ENCODE assay signal across 16 cellular contexts in genomic region chr6:161342039-161342438, GRCh38.
DNase-seq lines count a peak whose midpoint lies in the region; ATAC-seq, FAIRE-seq and TF ChIP-seq lines count a peak whose summit lies in the region.
"Had no signal": no experiment of that assay in that cellular context is flagged by ENCODE, and none has a peak within 500 bp of the region (broad histone marks: within the 10 kb centered on the region; RNA-seq: fewer than 3 reads in every experiment).

No MANE protein-coding gene starts in this region.

- intact Hi-C loops in HepG2 (cut with micrococcal nuclease; ENCODE audit: unreplicated experiment), result no loop called here
- intact Hi-C loops in pancreas (cut with DNase I), result no loop called here
- intact Hi-C loops in testis (cut with DNase I; ENCODE audit: low total_unique reads), result no loop called here

- no peak for TF ChIP-seq RAD21 in HepG2 (CRISPR knock-in tag; IDR thresholded peaks at IDR 0.05)

- POLR2A ChIA-PET in HepG2 (lab: Yijun Ruan, JAX), result no interaction called here

- H3K9me3 ChIP-seq in adipocyte (ENCODE audit: control insufficient read depth, low read length) (no peaks in the 10 kb centered on the region), HepG2 (ENCODE audit: low read length) (no peaks in the 10 kb centered on the region), pancreas (no peaks in the 10 kb centered on the region), testis (no peaks in the 10 kb centered on the region)
- H3K9me3 ChIP-seq: Caco-2 had no signal

- CTCF ChIA-PET in HepG2 (lab: Yijun Ruan, JAX; ENCODE audit: low intra/inter-chr PET ratio, low total read pairs), result no interaction called here

- H3K9ac ChIP-seq in adipocyte (ENCODE audit: low read length) (no peak overlapping the region), HepG2 (ENCODE audit: insufficient read depth, low read depth, low read length) (no peak overlapping the region)
- H3K9ac ChIP-seq: BLaER1, GM23248 had no signal

- BruUV-seq in HepG2 (replicated peaks; lab: Mats Ljungman, UMichigan), result no TSS peak

- H3K27ac ChIP-seq in HepG2 (ENCODE audit: extremely low read length, insufficient read depth, low read length) (no peak overlapping the region), pancreas (peak overlapping the region in 1 of 4 donors; percentile 12), testis (no peak overlapping the region)
- H3K27ac ChIP-seq: BLaER1, GM23248 had no signal

- WGBS in HepG2 (ENCODE audit: low lambda C conversion rate), result 7% methylated on average over 3 of the region's 3 CpGs
- WGBS in pancreas, 2 donors, result 19 to 24% methylated on average over 3 of the region's 3 CpGs
- WGBS in testis, 2 donors, result 80% methylated on average over 3 of the region's 3 CpGs

- no peaks in the 10 kb centered on the region for H3K79me2 ChIP-seq in HepG2 (ENCODE audit: insufficient read depth, low read length)

- no peak overlapping the region for H3K4me2 ChIP-seq in HepG2 (ENCODE audit: low read depth, low read length)
- H3K4me2 ChIP-seq: BLaER1 had no signal

- FAIRE-seq in HepG2 (lab: Jason Lieb, UNC), result no peak
- FAIRE-seq in pancreas (lab: Jason Lieb, UNC), result no peak
- FAIRE-seq in D721Med (lab: Jason Lieb, UNC), result no peak
- FAIRE-seq: H54 had no signal

- H3K4me3 ChIP-seq in adipocyte (ENCODE audit: low read length) (no peak overlapping the region), HepG2 (replicated peaks in 1 of 3; ENCODE audit: insufficient read depth in 1 of 3, low read depth in 2 of 3, low read length in 3 of 3) (no peak overlapping the region), pancreas (no peak overlapping the region), testis (no peak overlapping the region)
- H3K4me3 ChIP-seq: BLaER1, GM23248 had no signal

- DNase-seq in HT-29 (ENCODE audit: low spot score) (peak; percentile 12), adipocyte (ENCODE audit: low read depth) (peak; percentile 21), HepG2 (ENCODE audit: low spot score) (peak; percentile 10), pancreas (no peak), D721Med (ENCODE audit: insufficient read length, low spot score) (no peak), testis (no peak)
- DNase-seq: 8988T; AML-193; CD8-positive, alpha-beta memory T cell; DMS53; GM23248 had no signal

- TF ChIP-seq CTCF in HepG2 (CRISPR knock-in tag; IDR thresholded peaks at IDR 0.05) (no peak), pancreas (IDR thresholded peaks at IDR 0.05) (no peak), D721Med (IDR thresholded peaks at IDR 0.05; ENCODE audit: insufficient read depth, missing control alignments) (no peak), testis (IDR thresholded peaks at IDR 0.05) (no peak)

- H3K36me3 ChIP-seq in adipocyte (ENCODE audit: control insufficient read depth, insufficient read depth, low read length, severe bottlenecking) (no peaks in the 10 kb centered on the region), HepG2 (replicated peaks in 1 of 2; ENCODE audit: control insufficient read depth in 1 of 2, insufficient read depth in 2 of 2, low read length in 2 of 2) (no peaks in the 10 kb centered on the region), pancreas (no peaks in the 10 kb centered on the region), testis (ENCODE audit: low read depth, missing control alignments) (no peaks in the 10 kb centered on the region)
- H3K36me3 ChIP-seq: BLaER1 had no signal

- no peak overlapping the region for H2AFZ ChIP-seq in HepG2 (ENCODE audit: low read length)
- H2AFZ ChIP-seq: GM23248 had no signal

- no peak for TF ChIP-seq EP300 in HepG2 (IDR thresholded peaks at IDR 0.05; ENCODE audit: low read depth in 2 of 2, low read length in 2 of 2)
- no peak for TF ChIP-seq EP300 in HepG2 (CRISPR knock-in tag; IDR thresholded peaks at IDR 0.05; ENCODE audit: borderline replicate concordance)

- in situ Hi-C loops in HepG2 (cut with HindIII; ENCODE audit: extremely low pct_ligation_motif_present, low pct_unique_long_range_greater_than_20kb), result no loop called here

- TF ChIP-seq POLR2A in HepG2 (IDR thresholded peaks at IDR 0.05; ENCODE audit: insufficient read depth in 1 of 2, low read depth in 2 of 2, low read length in 2 of 2), result no peak
- no peak for TF ChIP-seq POLR2A in testis (IDR thresholded peaks at IDR 0.05)

- no peaks in the 10 kb centered on the region for H4K20me1 ChIP-seq in HepG2 (ENCODE audit: insufficient read depth, low read length)
- H4K20me1 ChIP-seq: BLaER1 had no signal

- H3K4me1 ChIP-seq in adipocyte (ENCODE audit: control insufficient read depth, insufficient read depth, low read length), result no peaks in the 10 kb centered on the region
- no peaks in the 10 kb centered on the region for H3K4me1 ChIP-seq in HepG2 (ENCODE audit: insufficient read depth, low read length)
- H3K4me1 ChIP-seq in pancreas, result peaks cover 0 to 11% (median 0%) of the 10 kb centered on the region in 3 donors
- no peaks in the 10 kb centered on the region for H3K4me1 ChIP-seq in testis
- H3K4me1 ChIP-seq: BLaER1 had no signal

- no peak for ATAC-seq in HepG2
- ATAC-seq in pancreas, result peak; percentile 41 to 56 (median 48)
- ATAC-seq in GM19463 (IDR thresholded peaks at IDR 0.05; ENCODE audit: unreplicated experiment), result no peak
- ATAC-seq: HCT116 had no signal

- H3K27me3 ChIP-seq in adipocyte (replicated peaks; ENCODE audit: control insufficient read depth, insufficient read depth, low read length) (no peaks in the 10 kb centered on the region), HepG2 (ENCODE audit: control insufficient read depth in 1 of 2, insufficient read depth in 2 of 2, low read length in 2 of 2) (0 out of 5 replicates have a peak, but pooled peaks cover 0 to under 1% of the 10 kb centered on the region in 2 experiments), pancreas (no peaks in the 10 kb centered on the region), testis (no peaks in the 10 kb centered on the region)
- H3K27me3 ChIP-seq: BLaER1 had no signal

TF ChIP-seq in HepG2, 621 proteins besides CTCF, POLR2A, EP300 and RAD21:
- TF ChIP-seq PAX8 (CRISPR knock-in tag; IDR thresholded peaks at IDR 0.05; ENCODE audit: borderline replicate concordance) (no peak), BRD4 (CRISPR knock-in tag; IDR thresholded peaks at IDR 0.05) (no peak), FOXA1 (IDR thresholded peaks at IDR 0.05) (no peak), FOXA1 (CRISPR knock-in tag; IDR thresholded peaks at IDR 0.05) (no peak), RNF219 (CRISPR knock-in tag; IDR thresholded peaks at IDR 0.05) (no peak), PPARG (CRISPR knock-in tag; conservative IDR thresholded peaks at IDR 0.05) (no peak), ZNF331 (CRISPR knock-in tag; IDR thresholded peaks at IDR 0.05) (no peak), ZBTB21 (CRISPR knock-in tag; IDR thresholded peaks at IDR 0.05) (no peak), ZZZ3 (CRISPR knock-in tag; IDR thresholded peaks at IDR 0.05; ENCODE audit: borderline replicate concordance) (no peak), PAF1 (CRISPR knock-in tag; IDR thresholded peaks at IDR 0.05) (no peak), ZSCAN25 (CRISPR knock-in tag; IDR thresholded peaks at IDR 0.05) (no peak)
- TF ChIP-seq, protein P1, sequence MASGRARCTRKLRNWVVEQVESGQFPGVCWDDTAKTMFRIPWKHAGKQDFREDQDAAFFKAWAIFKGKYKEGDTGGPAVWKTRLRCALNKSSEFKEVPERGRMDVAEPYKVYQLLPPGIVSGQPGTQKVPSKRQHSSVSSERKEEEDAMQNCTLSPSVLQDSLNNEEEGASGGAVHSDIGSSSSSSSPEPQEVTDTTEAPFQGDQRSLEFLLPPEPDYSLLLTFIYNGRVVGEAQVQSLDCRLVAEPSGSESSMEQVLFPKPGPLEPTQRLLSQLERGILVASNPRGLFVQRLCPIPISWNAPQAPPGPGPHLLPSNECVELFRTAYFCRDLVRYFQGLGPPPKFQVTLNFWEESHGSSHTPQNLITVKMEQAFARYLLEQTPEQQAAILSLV (CRISPR knock-in tag; IDR thresholded peaks at IDR 0.05; ENCODE audit: borderline replicate concordance), result no peak
- TF ChIP-seq, protein P2, sequence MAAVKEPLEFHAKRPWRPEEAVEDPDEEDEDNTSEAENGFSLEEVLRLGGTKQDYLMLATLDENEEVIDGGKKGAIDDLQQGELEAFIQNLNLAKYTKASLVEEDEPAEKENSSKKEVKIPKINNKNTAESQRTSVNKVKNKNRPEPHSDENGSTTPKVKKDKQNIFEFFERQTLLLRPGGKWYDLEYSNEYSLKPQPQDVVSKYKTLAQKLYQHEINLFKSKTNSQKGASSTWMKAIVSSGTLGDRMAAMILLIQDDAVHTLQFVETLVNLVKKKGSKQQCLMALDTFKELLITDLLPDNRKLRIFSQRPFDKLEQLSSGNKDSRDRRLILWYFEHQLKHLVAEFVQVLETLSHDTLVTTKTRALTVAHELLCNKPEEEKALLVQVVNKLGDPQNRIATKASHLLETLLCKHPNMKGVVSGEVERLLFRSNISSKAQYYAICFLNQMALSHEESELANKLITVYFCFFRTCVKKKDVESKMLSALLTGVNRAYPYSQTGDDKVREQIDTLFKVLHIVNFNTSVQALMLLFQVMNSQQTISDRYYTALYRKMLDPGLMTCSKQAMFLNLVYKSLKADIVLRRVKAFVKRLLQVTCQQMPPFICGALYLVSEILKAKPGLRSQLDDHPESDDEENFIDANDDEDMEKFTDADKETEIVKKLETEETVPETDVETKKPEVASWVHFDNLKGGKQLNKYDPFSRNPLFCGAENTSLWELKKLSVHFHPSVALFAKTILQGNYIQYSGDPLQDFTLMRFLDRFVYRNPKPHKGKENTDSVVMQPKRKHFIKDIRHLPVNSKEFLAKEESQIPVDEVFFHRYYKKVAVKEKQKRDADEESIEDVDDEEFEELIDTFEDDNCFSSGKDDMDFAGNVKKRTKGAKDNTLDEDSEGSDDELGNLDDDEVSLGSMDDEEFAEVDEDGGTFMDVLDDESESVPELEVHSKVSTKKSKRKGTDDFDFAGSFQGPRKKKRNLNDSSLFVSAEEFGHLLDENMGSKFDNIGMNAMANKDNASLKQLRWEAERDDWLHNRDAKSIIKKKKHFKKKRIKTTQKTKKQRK (IDR thresholded peaks at IDR 0.05; ENCODE audit: low read length), result no peak

Comparison
In these comparisons a context has a peak if more than half of its experiments do, and no peak if none do; other contexts are left out.
1. DNase-seq: peak in HT-29 (single experiment), adipocyte (single experiment) and HepG2 (single experiment); none in pancreas (0 of 6), D721Med (single experiment) and testis (single experiment).
2. ATAC-seq: peak in pancreas (4 of 4); none in HepG2 (single experiment) and GM19463 (single experiment).